16 cellular contexts compared by ENCODE assay signal in genomic region chr2:12487253-12488004, GRCh38.
A peak's percentile ranks its signal among the peaks of the same experiment; 100 is the strongest.
DNase-seq lines count a peak whose midpoint lies in the region; ATAC-seq and TF ChIP-seq lines count a peak whose summit lies in the region.
"Had no signal": no experiment of that assay in that cellular context is flagged by ENCODE, and none has a peak within 500 bp of the region (broad histone marks: within the 10 kb centered on the region; RNA-seq: fewer than 3 reads in every experiment).

No MANE protein-coding gene starts in this region.

- no peaks in the 10 kb centered on the region for H3K79me2 ChIP-seq in mesendoderm (ENCODE audit: control insufficient read depth, insufficient read depth, low read length)

- H3K4me1 ChIP-seq in mesendoderm (ENCODE audit: control insufficient read depth, low read depth, low read length) (peaks cover 9% of the 10 kb centered on the region), suprapubic skin (no peaks in the 10 kb centered on the region)

- H3K36me3 ChIP-seq in mesendoderm (ENCODE audit: control insufficient read depth, insufficient read depth, low read length): no peaks in the 10 kb centered on the region
- H3K36me3 ChIP-seq in suprapubic skin: no peaks in the 10 kb centered on the region
- H3K36me3 ChIP-seq: BLaER1 treated with 17β-estradiol and CSF1 and Interleukin-3, amounts not matched to agents 10 nM and 100 nM; upper lobe of right lung had no signal

- H2BK120ac ChIP-seq in mesendoderm (ENCODE audit: low read depth, low read length): no peak overlapping the region

- no peaks in the 10 kb centered on the region for H3K9me3 Mint-ChIP-seq in T-cell

- H3K23ac ChIP-seq in mesendoderm (ENCODE audit: low read length): no peak overlapping the region

- H3K79me1 ChIP-seq in mesendoderm (ENCODE audit: low read length): no peaks in the 10 kb centered on the region

- H3K27ac Mint-ChIP-seq in T-cell: peak overlapping the region; percentile 96 to 97
- H3K27ac Mint-ChIP-seq: progenitor cell of endocrine pancreas had no signal

- H3K27ac ChIP-seq in mesendoderm (ENCODE audit: low read depth, low read length) (no peak overlapping the region), suprapubic skin (no peak overlapping the region)
- H3K27ac ChIP-seq: BLaER1 treated with 17β-estradiol and CSF1 and Interleukin-3, amounts not matched to agents 10 nM and 100 nM; upper lobe of right lung had no signal

- H3K9ac ChIP-seq in mesendoderm (ENCODE audit: low read length): no peak overlapping the region
- H3K9ac ChIP-seq: BLaER1 treated with 17β-estradiol and CSF1 and Interleukin-3, amounts not matched to agents 10 nM and 100 nM had no signal

- CTCF ChIA-PET in T-cell (lab: Charles Lee): interaction anchor here in 1 of 2 donors (0.8 to 1.1 kb wide), 4 partner anchors 13 to 519 kb away, joined by 4 to 6 read pairs (median 5); partner anchors contain the start of gene TRIB2

- H3K4me2 ChIP-seq in mesendoderm (ENCODE audit: low read length): no peak overlapping the region

- no peaks in the 10 kb centered on the region for H3K27me3 ChIP-seq in mesendoderm (ENCODE audit: insufficient read depth, low read length, poor library complexity)
- H3K27me3 ChIP-seq in suprapubic skin: no peaks in the 10 kb centered on the region
- H3K27me3 ChIP-seq: BLaER1 treated with 17β-estradiol and CSF1 and Interleukin-3, amounts not matched to agents 10 nM and 100 nM; upper lobe of right lung had no signal

- DNase-seq in NOMO-1 treated with DMSO at 0.1 percent for 48 hours (lab: John Stamatoyannopoulos, UW; ENCODE audit: unreplicated experiment) (peak; percentile 23), NOMO-1 treated with dmso at 0.1 percent for 144 hours (lab: John Stamatoyannopoulos, UW; ENCODE audit: unreplicated experiment) (no peak), T-cell (no peak), mesendoderm (no peak), KBM-7 (no peak), suprapubic skin (ENCODE audit: low spot score in 2 of 2) (no peak)
- DNase-seq: 8988T; effector CD8-positive, alpha-beta T cell; NCI-H1436; NCI-H345; SHP77 treated with DMSO at 0.1 percent for 48 hours; upper lobe of right lung had no signal

- in situ Hi-C loops in KBM-7 (cut with MboI; ENCODE audit: low pct_unique_long_range_greater_than_20kb, low sequenced_read_pairs): no loop called here

- H3K27me3 Mint-ChIP-seq in T-cell: no peaks in the 10 kb centered on the region

- no peak for TF ChIP-seq CTCF in suprapubic skin (IDR thresholded peaks at IDR 0.05)

- H3K36me3 Mint-ChIP-seq in T-cell: no peaks in the 10 kb centered on the region

- ATAC-seq in GM19438 (IDR thresholded peaks at IDR 0.05; ENCODE audit: low read depth, unreplicated experiment) (peak; percentile 8), T-cell (replicated peaks in 1 of 4) (no peak), HG03439 (IDR thresholded peaks at IDR 0.05; ENCODE audit: unreplicated experiment) (no peak)

- TF ChIP-seq POLR2A in suprapubic skin (IDR thresholded peaks at IDR 0.05): no peak

- no peak overlapping the region for H3K18ac ChIP-seq in mesendoderm (ENCODE audit: low read length)

- H3K4me3 ChIP-seq in mesendoderm (ENCODE audit: low read length) (no peak overlapping the region), suprapubic skin (no peak overlapping the region)
- H3K4me3 ChIP-seq: BLaER1 treated with 17β-estradiol and CSF1 and Interleukin-3, amounts not matched to agents 10 nM and 100 nM; upper lobe of right lung had no signal

- H3K4me1 Mint-ChIP-seq in T-cell: peaks cover 64 to 69% (median 66%) of the 10 kb centered on the region in 3 donors

- POLR2A ChIA-PET in T-cell (lab: Charles Lee): interaction anchor here (0.6 kb wide), 2 partner anchors 14 kb away, joined by 3 to 16 read pairs; no protein-coding TSS in a partner anchor

- H4K5ac ChIP-seq in mesendoderm (ENCODE audit: low read length): no peak overlapping the region

- H3K4me3 Mint-ChIP-seq in T-cell: peak overlapping the region in 2 of 3 donors; percentile 54 to 78

- no CpG with 5 or more reads among the region's 8 CpGs for WGBS in mesendoderm (ENCODE audit: extremely low coverage, insufficient coverage, low lambda C conversion rate)
- 88% methylated on average over 8 of the region's 8 CpGs for WGBS in suprapubic skin

- no peak overlapping the region for H3K4ac ChIP-seq in mesendoderm (ENCODE audit: low read depth, low read length)

- no peak overlapping the region for H2AK5ac ChIP-seq in mesendoderm (ENCODE audit: low read length)

- H4K8ac ChIP-seq in mesendoderm (ENCODE audit: low read depth, low read length): no peak overlapping the region

- H3K9me3 ChIP-seq in suprapubic skin: no peaks in the 10 kb centered on the region
- H3K9me3 ChIP-seq: upper lobe of right lung had no signal

- no peak for TF ChIP-seq EP300 in suprapubic skin (IDR thresholded peaks at IDR 0.05)

- peak overlapping the region; percentile 15 for H3K56ac ChIP-seq in mesendoderm (ENCODE audit: low read length)

- no peak overlapping the region for H2BK5ac ChIP-seq in mesendoderm (ENCODE audit: low read length)

- H2BK15ac ChIP-seq in mesendoderm (replicated peaks; ENCODE audit: low read depth): no peak overlapping the region
